9 cellular contexts compared by ENCODE assay signal in the genomic region with DNA sequence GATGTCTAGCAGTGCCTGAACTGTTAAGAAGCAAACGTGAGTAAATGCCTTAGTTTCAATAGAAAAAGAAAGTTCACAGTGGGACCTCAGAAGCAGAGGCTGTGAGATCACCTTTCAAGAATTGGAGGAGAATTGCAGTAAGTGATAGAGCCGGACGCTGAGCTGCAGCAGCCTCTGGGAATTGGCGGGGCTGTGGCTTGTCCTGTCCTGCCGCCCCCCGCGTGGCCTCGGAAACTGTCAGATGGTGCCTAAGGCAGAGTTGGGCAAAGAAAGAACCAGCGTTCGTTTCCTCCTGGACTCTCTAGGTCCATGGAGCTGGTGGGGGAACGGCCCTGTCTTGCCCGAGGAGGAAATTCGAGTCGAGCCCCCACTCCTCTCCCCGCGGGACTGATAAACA. TPM values are rescaled to one million over a fixed set of nuclear protein-coding genes. Genes with fewer than 3 reads are reported as not detected.
DNase-seq lines count a peak whose midpoint lies in the region; ATAC-seq, FAIRE-seq and TF ChIP-seq lines count a peak whose summit lies in the region.
"Had no signal": no experiment of that assay in that cellular context is flagged by ENCODE, and none has a peak within 500 bp of the region (broad histone marks: within the 10 kb centered on the region; RNA-seq: fewer than 3 reads in every experiment).

No MANE protein-coding gene starts in this region.

- H3K9me3 ChIP-seq in BLaER1 (no peaks in the 10 kb centered on the region), GM12878 (replicated peaks; ENCODE audit: control insufficient read depth, insufficient read depth, low read length) (no peaks in the 10 kb centered on the region), transverse colon (no peaks in the 10 kb centered on the region)

- BruUV-seq in GM12878 (replicated peaks; lab: Mats Ljungman, UMichigan), result no TSS peak

- CTCF ChIA-PET in GM12878 (lab: Yijun Ruan, JAX), result no interaction called here

- TF ChIP-seq EP300 in GM12878 (IDR thresholded peaks at IDR 0.05; ENCODE audit: borderline replicate concordance in 1 of 2, control insufficient read depth in 1 of 2, low read depth in 2 of 2, low read length in 2 of 2), result no peak
- TF ChIP-seq EP300 in transverse colon (IDR thresholded peaks at IDR 0.05; ENCODE audit: low read depth), result no peak

- H2AFZ ChIP-seq in GM12878 (ENCODE audit: control insufficient read depth, low read depth, low read length), result peak overlapping the region; percentile 47

- DNase-seq in GM12878 (ENCODE audit: low read depth, low spot score) (no peak), left lobe of liver (ENCODE audit: low spot score) (peak; percentile 43), transverse colon (no peak), NCI-H510A (lab: John Stamatoyannopoulos, UW) (no peak), anterior cingulate cortex (lab: John Stamatoyannopoulos, UW) (no peak)

- TF ChIP-seq CTCF in GM12878 (IDR thresholded peaks at IDR 0.05 in 2 of 3, conservative IDR thresholded peaks at IDR 0.05 in 1 of 3; ENCODE audit: control insufficient read depth in 2 of 3, extremely low read depth in 1 of 3, insufficient read depth in 1 of 3, low read depth in 3 of 3, low read length in 3 of 3), result no peak
- no peak for TF ChIP-seq CTCF in transverse colon (IDR thresholded peaks at IDR 0.05)

- H3K9ac ChIP-seq in BLaER1 (no peak overlapping the region), GM12878 (ENCODE audit: control insufficient read depth, insufficient read depth, low read length) (no peak overlapping the region; the same call in 1 of the 2 replicates)

- POLR2A ChIA-PET in GM12878 (lab: Charles Lee), result no interaction called here

- in situ Hi-C loops in GM12878 (cut with MboI) (no loop called here), transverse colon (cut with MboI; ENCODE audit: low pct_ligation_motif_present in 1 of 4, low pct_unique_long_range_greater_than_20kb in 1 of 4, low sequenced_read_pairs in 3 of 4) (no loop called here)

- FAIRE-seq in GM12878 (lab: Jason Lieb, UNC), result no peak
- FAIRE-seq: islet of Langerhans had no signal

- H3K4me3 ChIP-seq in BLaER1 (peak overlapping the region; percentile 68), GM12878 (peak overlapping the region; percentile 59), transverse colon (peak overlapping the region in 3 of 4 donors; percentile 27 to 46 (median 37))

- H3K27me3 ChIP-seq in BLaER1 (peaks cover 68% of the 10 kb centered on the region), GM12878 (replicated peaks in 1 of 2; ENCODE audit: control insufficient read depth in 2 of 2, insufficient read depth in 2 of 2, low read length in 1 of 2) (peaks cover 4 to 14% of the 10 kb centered on the region in 2 experiments), transverse colon (peaks cover 66% of the 10 kb centered on the region)

- H4K20me1 ChIP-seq in BLaER1 (peaks cover 29% of the 10 kb centered on the region), GM12878 (ENCODE audit: control insufficient read depth, insufficient read depth) (no peaks in the 10 kb centered on the region)

- SMC1A ChIA-PET in GM12878 (lab: Charles Lee; ENCODE audit: uncharacterized antibody, unreplicated experiment), result no interaction called here

- TF ChIP-seq RAD21 in GM12878 (IDR thresholded peaks at IDR 0.05; ENCODE audit: insufficient read depth, low read depth, low read length), result no peak

- TF ChIP-seq POLR2A in GM12878 (IDR thresholded peaks at IDR 0.05; ENCODE audit: low read depth, low read length) (no peak), transverse colon (IDR thresholded peaks at IDR 0.05) (no peak)

- intact Hi-C loops in GM12878 (cut with micrococcal nuclease; ENCODE audit: unreplicated experiment), result no loop called here
- intact Hi-C loops in transverse colon (cut with DNase I; ENCODE audit: low total_unique reads), result no loop called here

- H3K4me2 ChIP-seq in BLaER1 (peak overlapping the region; percentile 96), GM12878 (ENCODE audit: control insufficient read depth, insufficient read depth) (peak overlapping the region; percentile 81)

- peaks cover 37% of the 10 kb centered on the region for H3K4me1 ChIP-seq in BLaER1
- no peaks in the 10 kb centered on the region for H3K4me1 ChIP-seq in GM12878 (ENCODE audit: control insufficient read depth, insufficient read depth, low read length)
- peaks cover 11 to 21% (median 18%) of the 10 kb centered on the region in 4 donors for H3K4me1 ChIP-seq in transverse colon

- ATAC-seq in HG03432 (IDR thresholded peaks at IDR 0.05; ENCODE audit: unreplicated experiment) (peak; percentile 23), GM12878 (peak; percentile 40), left lobe of liver (no peak), GM21360 (IDR thresholded peaks at IDR 0.05; ENCODE audit: unreplicated experiment) (no peak)

- WGBS in GM12878 (ENCODE audit: insufficient coverage, insufficient replicate concordance, low lambda C conversion rate, missing lambda C conversion rate), result 1% methylated on average over 16 of the region's 16 CpGs
- WGBS in transverse colon (ENCODE audit: low coverage in 1 of 2), 2 donors, result 0 to 5% methylated on average over 7 to 15 of the region's 16 CpGs

- H3K27ac ChIP-seq in BLaER1 (no peak overlapping the region), GM12878 (ENCODE audit: control insufficient read depth, insufficient read depth) (no peak overlapping the region), transverse colon (peak overlapping the region in 3 of 4 donors; percentile 15 to 73 (median 67))

- RAD21 ChIA-PET in GM12878 (lab: Charles Lee; ENCODE audit: unreplicated experiment), result no interaction called here

- H3K36me3 ChIP-seq in BLaER1 (no peaks in the 10 kb centered on the region), GM12878 (ENCODE audit: control insufficient read depth in 2 of 2, insufficient read depth in 2 of 2, low read length in 1 of 2) (no peaks in the 10 kb centered on the region), transverse colon (no peaks in the 10 kb centered on the region)

- no peaks in the 10 kb centered on the region for H3K79me2 ChIP-seq in GM12878 (ENCODE audit: control insufficient read depth, insufficient read depth, low read length)

TF ChIP-seq in GM12878, 131 proteins besides CTCF, POLR2A, EP300 and RAD21 (continues in another document):
- TF ChIP-seq, protein P1, sequence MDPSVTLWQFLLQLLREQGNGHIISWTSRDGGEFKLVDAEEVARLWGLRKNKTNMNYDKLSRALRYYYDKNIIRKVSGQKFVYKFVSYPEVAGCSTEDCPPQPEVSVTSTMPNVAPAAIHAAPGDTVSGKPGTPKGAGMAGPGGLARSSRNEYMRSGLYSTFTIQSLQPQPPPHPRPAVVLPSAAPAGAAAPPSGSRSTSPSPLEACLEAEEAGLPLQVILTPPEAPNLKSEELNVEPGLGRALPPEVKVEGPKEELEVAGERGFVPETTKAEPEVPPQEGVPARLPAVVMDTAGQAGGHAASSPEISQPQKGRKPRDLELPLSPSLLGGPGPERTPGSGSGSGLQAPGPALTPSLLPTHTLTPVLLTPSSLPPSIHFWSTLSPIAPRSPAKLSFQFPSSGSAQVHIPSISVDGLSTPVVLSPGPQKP (IDR thresholded peaks at IDR 0.05; ENCODE audit: low read depth, low read length), result no peak
- TF ChIP-seq CBX3 (IDR thresholded peaks at IDR 0.05; ENCODE audit: borderline replicate concordance, low read depth), result no peak
- TF ChIP-seq EED (IDR thresholded peaks at IDR 0.05; ENCODE audit: low read depth), result no peak
- TF ChIP-seq HDAC6 (IDR thresholded peaks at IDR 0.05; ENCODE audit: unreplicated experiment), result no peak
- no peak for TF ChIP-seq BACH1 (IDR thresholded peaks at IDR 0.05; ENCODE audit: borderline replicate concordance)
- no peak for TF ChIP-seq PAX8 (IDR thresholded peaks at IDR 0.05)
- TF ChIP-seq RB1 (IDR thresholded peaks at IDR 0.05; ENCODE audit: borderline replicate concordance), result no peak
- TF ChIP-seq SRF (IDR thresholded peaks at IDR 0.05; ENCODE audit: low read depth in 2 of 2, low read length in 2 of 2), result no peak
- TF ChIP-seq MYB (IDR thresholded peaks at IDR 0.05; ENCODE audit: borderline replicate concordance, low read depth, low read length), result no peak
- TF ChIP-seq, protein P2, sequence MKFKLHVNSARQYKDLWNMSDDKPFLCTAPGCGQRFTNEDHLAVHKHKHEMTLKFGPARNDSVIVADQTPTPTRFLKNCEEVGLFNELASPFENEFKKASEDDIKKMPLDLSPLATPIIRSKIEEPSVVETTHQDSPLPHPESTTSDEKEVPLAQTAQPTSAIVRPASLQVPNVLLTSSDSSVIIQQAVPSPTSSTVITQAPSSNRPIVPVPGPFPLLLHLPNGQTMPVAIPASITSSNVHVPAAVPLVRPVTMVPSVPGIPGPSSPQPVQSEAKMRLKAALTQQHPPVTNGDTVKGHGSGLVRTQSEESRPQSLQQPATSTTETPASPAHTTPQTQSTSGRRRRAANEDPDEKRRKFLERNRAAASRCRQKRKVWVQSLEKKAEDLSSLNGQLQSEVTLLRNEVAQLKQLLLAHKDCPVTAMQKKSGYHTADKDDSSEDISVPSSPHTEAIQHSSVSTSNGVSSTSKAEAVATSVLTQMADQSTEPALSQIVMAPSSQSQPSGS (IDR thresholded peaks at IDR 0.05; ENCODE audit: low read length), result no peak
- no peak for TF ChIP-seq KLF5 (IDR thresholded peaks at IDR 0.05; ENCODE audit: partially characterized antibody)

RNA-seq across cellular contexts. Expression of a gene that starts 0.6 kb away (rescaled TPM):
- 16.5 and 19.3 TPM in 2 replicates for total RNA-seq in GM12878 (2013; cell fraction: nucleolus; rRNA removed)
- total RNA-seq in GM12878 (2014; rRNA removed) (16.0 and 16.7 TPM in 2 replicates), GM12878 (2014; rRNA removed; fragmentation: Illumina TruSeq; extraction: Trizol) (6.1 and 6.5 TPM in 2 replicates), GM12878 (2021) (18.4 and 20.3 TPM in 2 replicates), left lobe of liver (0.53 TPM), transverse colon (100 to 1,000 TPM in 1 of 4 donors, 10 to 100 TPM in 3; 12.0 to 145 (median 56.5) TPM)
- polyA plus RNA-seq in GM12878 (2011; ENCODE audit: low read depth), result 3.9 TPM
- polyA plus RNA-seq in GM12878 (2011; rRNA removed) (2.9 and 3.5 TPM in 2 replicates), GM12878 (2014; fragmentation: Illumina TruSeq; extraction: Trizol) (2.1 and 5.8 TPM in 2 replicates), GM12878 (2014; fragmentation: Nextera tagmentation; extraction: Ambion mirVana) (1 to 10 TPM in 1 of 2 experiments, under 1 TPM in 1; 0.58 to 1.1 TPM), GM12878 (2014; rRNA removed) (18.2 and 20.4 TPM in 2 replicates), GM12878 (2016; fragmentation: Nextera tagmentation; extraction: Ambion mirVana) (1 to 10 TPM; 4.0 to 6.0 TPM)
- 4.9 and 6.7 TPM in 2 replicates for polyA plus RNA-seq in GM12878 (2011; cell fraction: cytosol; rRNA removed)
- polyA plus RNA-seq in GM12878 (2011; cell fraction: nucleus; rRNA removed), result 10.9 and 11.4 TPM in 2 replicates
- polyA plus RNA-seq in GM12878 (2012), result 6.8 and 7.0 TPM in 2 replicates
- polyA minus RNA-seq in GM12878 (2011; rRNA and poly(A)+ RNA removed), result 0.95 and 2.1 TPM in 2 replicates
- 1.8 and 2.0 TPM in 2 replicates for polyA minus RNA-seq in GM12878 (2011; cell fraction: cytosol; rRNA and poly(A)+ RNA removed)
- polyA minus RNA-seq in GM12878 (2011; cell fraction: nucleus; rRNA and poly(A)+ RNA removed), result 5.3 and 7.3 TPM in 2 replicates

Comparison
In these comparisons a context has a peak if more than half of its experiments do, and no peak if none do; other contexts are left out.
1. H3K27ac ChIP-seq: peak in transverse colon (3 of 4); none in BLaER1 (single experiment) and GM12878 (single experiment).
2. ATAC-seq: peak in HG03432 (single experiment) and GM12878 (single experiment); none in left lobe of liver (single experiment) and GM21360 (single experiment).
3. Peak in every context shown above with its lines, with median percentiles within 50 percentile points of each other: H3K4me3 ChIP-seq.